In genomic region chr9:120393386-120394057, GRCh38 we compare ENCODE assay signal across 9 cellular contexts.
DNase-seq lines count a peak whose midpoint lies in the region; ATAC-seq and TF ChIP-seq lines count a peak whose summit lies in the region.
"Had no signal": no experiment of that assay in that cellular context is flagged by ENCODE, and none has a peak within 500 bp of the region (broad histone marks: within the 10 kb centered on the region; RNA-seq: fewer than 3 reads in every experiment).

No MANE protein-coding gene starts in this region.

- peaks cover 13% of the 10 kb centered on the region for H3K4me1 Mint-ChIP-seq in endothelial cell (ENCODE audit: unreplicated experiment)

- peaks cover 26% of the 10 kb centered on the region for H3K36me3 Mint-ChIP-seq in endothelial cell (ENCODE audit: low read depth, unreplicated experiment)

- TF ChIP-seq EP300 in stomach (IDR thresholded peaks at IDR 0.05) = no peak

- peak overlapping the region; percentile 78 for H3K27ac Mint-ChIP-seq in endothelial cell (ENCODE audit: unreplicated experiment)

- in situ Hi-C loops in ACHN (cut with HindIII; ENCODE audit: low pct_ligation_motif_present, low pct_unique_long_range_greater_than_20kb, low sequenced_read_pairs) = no loop called here

- no peak for TF ChIP-seq POLR2A in spleen (IDR thresholded peaks at IDR 0.05)
- TF ChIP-seq POLR2A in stomach (IDR thresholded peaks at IDR 0.05) = no peak

- WGBS in spleen, 5 donors = 76 to 83% (median 80%) methylated on average over 7 of the region's 7 CpGs
- 81 to 89% (median 83%) methylated on average over 7 of the region's 7 CpGs for WGBS in stomach, 5 donors

- peak; percentile 34; the same call in 1 of the 3 replicates for ATAC-seq in RWPE2 (ENCODE audit: low read depth)

- H3K27me3 Mint-ChIP-seq in endothelial cell (ENCODE audit: unreplicated experiment) = peaks cover 3% of the 10 kb centered on the region
- H3K27me3 Mint-ChIP-seq: activated CD4-positive, alpha-beta T cell treated with anti-CD3 and anti-CD28 coated beads, Interleukin-2, amount 10 ng/mL, durations not matched to agents 7 days and 5 days had no signal

- H3K4me3 ChIP-seq in RWPE2 (ENCODE audit: severe bottlenecking) (no peak overlapping the region), spleen (no peak overlapping the region), stomach (no peak overlapping the region)

- no peak for TF ChIP-seq CTCF in RWPE2 (IDR thresholded peaks at IDR 0.05; ENCODE audit: poor library complexity, severe bottlenecking)
- no peak for TF ChIP-seq CTCF in endothelial cell (IDR thresholded peaks at IDR 0.05; ENCODE audit: unreplicated experiment)
- no peak for TF ChIP-seq CTCF in spleen (IDR thresholded peaks at IDR 0.05 in 8 of 11, conservative IDR thresholded peaks at IDR 0.05 in 3 of 11)
- TF ChIP-seq CTCF in stomach (IDR thresholded peaks at IDR 0.05) = no peak

- DNase-seq in EL (peak; percentile 67), RWPE2 (ENCODE audit: low spot score) (no peak), endothelial cell (ENCODE audit: low spot score) (no peak), putamen (ENCODE audit: low spot score) (peak; percentile 25), spleen (no peak), ACHN (no peak), stomach (no peak), KG1 (lab: John Stamatoyannopoulos, UW) (no peak)

- intact Hi-C loops in spleen (cut with DNase I; ENCODE audit: low total_unique reads) (no loop called here), stomach (cut with DNase I; ENCODE audit: low total_unique reads) (no loop called here)

- H3K9me3 Mint-ChIP-seq in endothelial cell (ENCODE audit: unreplicated experiment) = no peaks in the 10 kb centered on the region
- H3K9me3 Mint-ChIP-seq: activated CD4-positive, alpha-beta T cell treated with anti-CD3 and anti-CD28 coated beads, Interleukin-2, amount 10 ng/mL, durations not matched to agents 7 days and 5 days had no signal

- peak overlapping the region; percentile 67 for H3K27ac ChIP-seq in RWPE2 (ENCODE audit: poor library complexity, severe bottlenecking)
- H3K27ac ChIP-seq in spleen = peak overlapping the region in 4 of 8 donors; percentile 22 to 57 (median 40)
- H3K27ac ChIP-seq in stomach = no peak overlapping the region

- H3K9me3 ChIP-seq in RWPE2 (ENCODE audit: severe bottlenecking) (no peaks in the 10 kb centered on the region), spleen (no peaks in the 10 kb centered on the region), stomach (no peaks in the 10 kb centered on the region)

- no peak overlapping the region for H3K4me3 Mint-ChIP-seq in endothelial cell (ENCODE audit: unreplicated experiment)

- H3K27me3 ChIP-seq in RWPE2 (ENCODE audit: insufficient read depth, poor library complexity, severe bottlenecking) (no peaks in the 10 kb centered on the region), spleen (replicated peaks in 1 of 7) (no peaks in the 10 kb centered on the region), stomach (no peaks in the 10 kb centered on the region)

- H3K4me1 ChIP-seq in RWPE2 (ENCODE audit: insufficient read depth, poor library complexity, severe bottlenecking) (peaks cover 14% of the 10 kb centered on the region), spleen (peaks cover 0 to 32% (median 0%) of the 10 kb centered on the region in 6 donors), stomach (no peaks in the 10 kb centered on the region)

- H3K36me3 ChIP-seq in RWPE2 (ENCODE audit: low read depth) = peaks cover 39% of the 10 kb centered on the region
- peaks cover 0 to 100% (median 83%) of the 10 kb centered on the region in 6 donors for H3K36me3 ChIP-seq in spleen
- peaks cover 65 to 100% (median 95%) of the 10 kb centered on the region in 4 donors for H3K36me3 ChIP-seq in stomach

Comparison
In these comparisons a context has a peak if more than half of its experiments do, and no peak if none do; other contexts are left out.
1. DNase-seq: peak in EL (single experiment) and putamen (single experiment); none in RWPE2 (single experiment), endothelial cell (single experiment), spleen (single experiment), ACHN (single experiment), stomach (single experiment) and KG1 (single experiment).